In the genomic region with DNA sequence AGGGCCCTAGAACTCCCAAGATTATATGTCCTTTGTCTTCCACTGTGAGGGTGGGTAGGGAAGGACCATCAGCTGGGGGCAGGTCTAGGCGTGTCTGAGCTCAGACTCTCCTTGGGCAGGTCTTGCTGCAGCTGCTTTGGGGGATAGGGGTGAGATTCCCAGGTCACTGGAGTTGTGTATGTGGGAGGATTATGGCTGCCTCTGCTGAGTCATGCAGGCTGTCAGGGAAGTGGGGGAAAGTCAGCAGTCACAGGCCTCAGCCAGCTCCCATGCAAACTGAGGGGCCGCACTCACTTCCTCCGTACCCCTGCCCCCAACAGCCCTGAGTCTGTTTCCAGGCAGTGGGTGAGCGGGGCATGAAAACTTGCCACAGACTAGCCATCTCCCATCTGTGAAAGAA, we compare ENCODE assay signal across 26 cellular contexts.
"Had no signal": no experiment of that assay in that cellular context is flagged by ENCODE, and none has a peak within 500 bp of the region (broad histone marks: within the 10 kb centered on the region; RNA-seq: fewer than 3 reads in every experiment).

No MANE protein-coding gene starts in this region.

- FAIRE-seq: islet of Langerhans, urothelium cell line had no signal

- H3K79me2 ChIP-seq: hepatocyte had no signal

- H3K36me3 ChIP-seq: colonic mucosa, esophagus muscularis mucosa, gastroesophageal sphincter, heart left ventricle, left lung, prostate gland, right atrium auricular region, stomach, tibial artery had no signal

- DNase-seq: colonic mucosa; effector CD8-positive, alpha-beta T cell; endodermal cell; foreskin keratinocyte; heart left ventricle; left cardiac atrium; left lung; mesendoderm; midbrain; naive thymus-derived CD4-positive, alpha-beta T cell; nucleus accumbens; stimulated activated CD4-positive, alpha-beta T cell treated with anti-CD3 and anti-CD28 coated beads, Interleukin-2, amount 100 ng/mL, for 24 hours; stimulated activated CD4-positive, alpha-beta T cell treated with anti-CD3 and anti-CD28 coated beads, Interleukin-4, amount 100 ng/mL, for 24 hours; stimulated activated naive CD4-positive, alpha-beta T cell treated with Interleukin-2 at 50 U/mL for 16 hours; stomach; tibial artery had no signal

- H3K9me3 ChIP-seq: colonic mucosa, prostate gland, tibial artery had no signal

- H2AFZ ChIP-seq: hepatocyte, neural progenitor cell had no signal

- H3K4me1 ChIP-seq: colonic mucosa, foreskin keratinocyte, gastroesophageal sphincter, heart left ventricle, left lung, neural progenitor cell, prostate gland, right atrium auricular region, stomach, tibial artery had no signal

- H3K4me3 ChIP-seq: colonic mucosa, esophagus muscularis mucosa, gastroesophageal sphincter, heart left ventricle, hepatocyte, left lung, neural progenitor cell, prostate gland, right atrium auricular region, stomach, tibial artery had no signal

- ATAC-seq: foreskin keratinocyte; gastroesophageal sphincter; heart left ventricle; left cardiac atrium; left lung; naive thymus-derived CD4-positive, alpha-beta T cell; sciatic nerve; stimulated activated effector memory CD8-positive, alpha-beta T cell treated with anti-CD3 and anti-CD28 coated beads, Interleukin-12 subunit alpha, Interleukin-12 subunit beta, amount 100 ng/mL, for 72 hours had no signal

- H3K27me3 ChIP-seq: colonic mucosa, esophagus muscularis mucosa, foreskin keratinocyte, gastroesophageal sphincter, heart left ventricle, hepatocyte, left lung, neural progenitor cell, right atrium auricular region, stomach, tibial artery had no signal

- H3K9ac ChIP-seq: neural progenitor cell had no signal

- H3K4me2 ChIP-seq: hepatocyte, neural progenitor cell had no signal

- H3K27ac ChIP-seq: colonic mucosa, esophagus muscularis mucosa, foreskin keratinocyte, gastroesophageal sphincter, heart left ventricle, hepatocyte, left lung, neural progenitor cell, prostate gland, right atrium auricular region, stomach, tibial artery had no signal
